In genomic region chr14:104800600-104801283, GRCh38 we compare ENCODE assay signal across 1 cellular context.
TF ChIP-seq lines count a peak whose summit lies in the region.

TSS of gene ZBTB42 (plus strand) at chr14:104801101. CDS start at chr14:104801198, 97 bp downstream.

TF ChIP-seq in K562, 482 proteins besides CTCF, POLR2A, EP300 and RAD21 (continues in another document):
- no peak for TF ChIP-seq PCBP1 (IDR thresholded peaks at IDR 0.05; ENCODE audit: low read depth, low read length, poor library complexity, severe bottlenecking)
- no peak for TF ChIP-seq SOX6 (IDR thresholded peaks at IDR 0.05)
- 0 out of 2 replicates have a peak, but pooled peaks have one; percentile 18 for TF ChIP-seq ELF1 (tag; IDR thresholded peaks at IDR 0.05)
- no peak for TF ChIP-seq PREB (CRISPR knock-in tag; IDR thresholded peaks at IDR 0.05)
- TF ChIP-seq SRF (CRISPR knock-in tag; IDR thresholded peaks at IDR 0.05): no peak
- TF ChIP-seq ZNF146 (CRISPR knock-in tag; IDR thresholded peaks at IDR 0.05; ENCODE audit: unreplicated experiment): no peak
- no peak for TF ChIP-seq ZNF740 (CRISPR knock-in tag; IDR thresholded peaks at IDR 0.05)
- TF ChIP-seq ZNF740 (tag; IDR thresholded peaks at IDR 0.05): 0 out of 4 replicates have a peak, but pooled peaks of 1 of the 2 experiments have one; percentile 6
- no peak for TF ChIP-seq KLF1 (tag; IDR thresholded peaks at IDR 0.05)
- TF ChIP-seq FOXA1 (IDR thresholded peaks at IDR 0.05; ENCODE audit: borderline replicate concordance): no peak
- no peak for TF ChIP-seq MTF1 (CRISPR knock-in tag; IDR thresholded peaks at IDR 0.05; ENCODE audit: borderline replicate concordance)
- peak in 1 of 3 experiments; percentile 6 for TF ChIP-seq YY1 (IDR thresholded peaks at IDR 0.05; ENCODE audit: borderline replicate concordance in 1 of 3, control insufficient read depth in 1 of 3, extremely low read depth in 1 of 3, insufficient read depth in 3 of 3, insufficient read length in 1 of 3, insufficient replicate concordance in 2 of 3, low read depth in 1 of 3, low read length in 2 of 3)
- TF ChIP-seq GATAD2B (IDR thresholded peaks at IDR 0.05; ENCODE audit: borderline replicate concordance): peak; percentile 16; the same call in 1 of the 2 replicates
- no peak for TF ChIP-seq ZNF263 (CRISPR knock-in tag; IDR thresholded peaks at IDR 0.05; ENCODE audit: borderline replicate concordance)
- TF ChIP-seq HOXB6 (CRISPR knock-in tag; IDR thresholded peaks at IDR 0.05; ENCODE audit: borderline replicate concordance): no peak
- TF ChIP-seq MED1 (CRISPR knock-in tag; IDR thresholded peaks at IDR 0.05; ENCODE audit: borderline replicate concordance): no peak
- TF ChIP-seq NRF1 (conservative IDR thresholded peaks at IDR 0.05 in 1 of 2, IDR thresholded peaks at IDR 0.05 in 1 of 2): peak; percentile 83 to 85
- peak; percentile 87 for TF ChIP-seq VEZF1 (CRISPR knock-in tag; IDR thresholded peaks at IDR 0.05)
- no peak for TF ChIP-seq ZNF253 (CRISPR knock-in tag; conservative IDR thresholded peaks at IDR 0.05)
- no peak for TF ChIP-seq SLC30A9 (CRISPR knock-in tag; IDR thresholded peaks at IDR 0.05)
- no peak for TF ChIP-seq RBM14 (IDR thresholded peaks at IDR 0.05; ENCODE audit: borderline replicate concordance, insufficient read depth, low read depth, low read length)
- no peak for TF ChIP-seq ZFP36 (IDR thresholded peaks at IDR 0.05; ENCODE audit: low read depth, low read length, partially characterized antibody)
- TF ChIP-seq CHD1 (IDR thresholded peaks at IDR 0.05; ENCODE audit: low read length): peak; percentile 52
- no peak for TF ChIP-seq RFX5 (IDR thresholded peaks at IDR 0.05; ENCODE audit: low read depth, low read length)
- no peak for TF ChIP-seq ASH1L (IDR thresholded peaks at IDR 0.05; ENCODE audit: borderline replicate concordance, low read depth, partially characterized antibody)
- TF ChIP-seq ZBTB11 (CRISPR knock-in tag; IDR thresholded peaks at IDR 0.05): 0 out of 6 replicates have a peak, but pooled peaks of 1 of the 3 experiments have one; percentile 31
- no peak for TF ChIP-seq POLR2H (tag; IDR thresholded peaks at IDR 0.05; ENCODE audit: low read depth)
- TF ChIP-seq HDAC1 (IDR thresholded peaks at IDR 0.05): peak in 1 of 2 experiments; percentile 41; a peak in 1 of 4 replicates
- no peak for TF ChIP-seq FOXK1 (CRISPR knock-in tag; IDR thresholded peaks at IDR 0.05; ENCODE audit: borderline replicate concordance)
- peak; percentile 37 to 55; a peak in 3 of 4 replicates for TF ChIP-seq MNT (conservative IDR thresholded peaks at IDR 0.05)
- TF ChIP-seq NR2C2 (CRISPR knock-in tag; IDR thresholded peaks at IDR 0.05): no peak
- peak; percentile 54; the same call in 1 of the 2 replicates for TF ChIP-seq NR2C2 (tag; IDR thresholded peaks at IDR 0.05)
- peak; percentile 43; the same call in 1 of the 2 replicates for TF ChIP-seq THAP12 (CRISPR knock-in tag; IDR thresholded peaks at IDR 0.05)
- peak; percentile 57; the same call in 1 of the 2 replicates for TF ChIP-seq EGR1 (conservative IDR thresholded peaks at IDR 0.05)
- TF ChIP-seq CREB3L1 (IDR thresholded peaks at IDR 0.05; ENCODE audit: borderline replicate concordance, low read depth): 0 out of 2 replicates have a peak, but pooled peaks have one; percentile 22
- no peak for TF ChIP-seq CLOCK (CRISPR knock-in tag; IDR thresholded peaks at IDR 0.05; ENCODE audit: borderline replicate concordance)
- TF ChIP-seq RNF219 (CRISPR knock-in tag; IDR thresholded peaks at IDR 0.05): no peak
- peak; percentile 53; the same call in 1 of the 2 replicates for TF ChIP-seq L3MBTL2 (IDR thresholded peaks at IDR 0.05)
- no peak for TF ChIP-seq SIN3B (IDR thresholded peaks at IDR 0.05; ENCODE audit: low read depth)
- no peak for TF ChIP-seq EWSR1 (IDR thresholded peaks at IDR 0.05; ENCODE audit: borderline replicate concordance, low read depth, partially characterized antibody)
- TF ChIP-seq MAZ (CRISPR knock-in tag; conservative IDR thresholded peaks at IDR 0.05 in 1 of 2, IDR thresholded peaks at IDR 0.05 in 1 of 2): peak; percentile 19 to 42; a peak in 2 of 4 replicates
- no peak for TF ChIP-seq ZBTB8A (IDR thresholded peaks at IDR 0.05; ENCODE audit: partially characterized antibody)
- no peak for TF ChIP-seq TCF7 (IDR thresholded peaks at IDR 0.05; ENCODE audit: borderline replicate concordance)
- TF ChIP-seq FOXM1 (IDR thresholded peaks at IDR 0.05; ENCODE audit: low read depth): no peak
- no peak for TF ChIP-seq FOXM1 (CRISPR knock-in tag; IDR thresholded peaks at IDR 0.05; ENCODE audit: low read depth)
- TF ChIP-seq TAF15 (IDR thresholded peaks at IDR 0.05; ENCODE audit: low read depth, low read length): no peak
